ENCODE assay signal across 10 cellular contexts in the genomic region with DNA sequence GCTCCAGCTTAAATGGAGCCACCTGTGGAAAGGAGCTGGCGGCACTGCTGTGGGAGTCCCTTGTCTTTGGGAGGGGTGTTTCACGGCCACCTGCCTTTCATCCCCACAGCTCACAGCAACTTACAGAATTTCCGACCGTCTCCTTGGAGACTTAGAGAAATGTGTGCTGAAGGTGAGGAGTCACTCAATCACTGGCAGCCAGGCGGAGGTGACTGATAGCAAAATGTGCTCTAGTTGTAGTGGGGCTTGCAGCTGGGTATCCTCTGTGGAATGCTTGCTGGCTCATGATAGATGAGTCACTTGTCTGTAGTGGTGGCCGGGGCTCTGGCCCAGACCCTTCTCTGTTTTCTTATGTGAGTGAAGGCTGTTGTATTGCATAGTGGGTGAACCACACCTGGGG.
DNase-seq lines count a peak whose midpoint lies in the region; ATAC-seq and TF ChIP-seq lines count a peak whose summit lies in the region.
"Had no signal": no experiment of that assay in that cellular context is flagged by ENCODE, and none has a peak within 500 bp of the region (broad histone marks: within the 10 kb centered on the region; RNA-seq: fewer than 3 reads in every experiment).

No MANE protein-coding gene starts in this region.

- peaks cover 98% of the 10 kb centered on the region for H3K79me2 ChIP-seq in MM.1S (ENCODE audit: low read length)

- H3K27me3 ChIP-seq in RWPE2 (ENCODE audit: insufficient read depth, poor library complexity, severe bottlenecking) (no peaks in the 10 kb centered on the region), sigmoid colon (no peaks in the 10 kb centered on the region), MM.1S (replicated peaks; ENCODE audit: insufficient read depth, low read length) (no peaks in the 10 kb centered on the region)
- H3K27me3 ChIP-seq: gastroesophageal sphincter had no signal

- no peak overlapping the region for H2AFZ ChIP-seq in MM.1S (ENCODE audit: low read length)

- H3K4me3 ChIP-seq in HEK293 (ENCODE audit: low read depth, low read length) (no peak overlapping the region), RWPE2 (ENCODE audit: severe bottlenecking) (no peak overlapping the region), fibroblast of pulmonary artery (replicated peaks; ENCODE audit: low read depth, low read length) (no peak overlapping the region), sigmoid colon (no peak overlapping the region), MM.1S (ENCODE audit: low read length) (no peak overlapping the region)
- H3K4me3 ChIP-seq: gastroesophageal sphincter had no signal

- POLR2A ChIA-PET in HEK293 (lab: Yijun Ruan, JAX) = interaction anchor here (1.2 kb wide), 1 partner anchor 11 kb away, joined by 3 read pairs; no protein-coding TSS in a partner anchor

- DNase-seq in RWPE2 (ENCODE audit: low spot score) = peak; percentile 72
- DNase-seq in fibroblast of pulmonary artery (ENCODE audit: low read depth) = peak; percentile 55
- no peak for DNase-seq in sigmoid colon
- DNase-seq in activated CD4-positive, alpha-beta T cell treated with anti-CD3 and anti-CD28 coated beads for 48 hours = no peak
- DNase-seq in MM.1S = no peak
- no peak for DNase-seq in SKM-1 (lab: John Stamatoyannopoulos, UW; ENCODE audit: unreplicated experiment)
- DNase-seq: NCI-H1105, NCI-H774 had no signal

- no peak overlapping the region for H3K9ac ChIP-seq in MM.1S (ENCODE audit: low read length)

- no peak for TF ChIP-seq CTCF in HEK293 (tag by site-specific recombination; IDR thresholded peaks at IDR 0.05)
- no peak for TF ChIP-seq CTCF in RWPE2 (IDR thresholded peaks at IDR 0.05; ENCODE audit: poor library complexity, severe bottlenecking)
- TF ChIP-seq CTCF in fibroblast of pulmonary artery (IDR thresholded peaks at IDR 0.05; ENCODE audit: low read length, missing control alignments) = no peak
- no peak for TF ChIP-seq CTCF in sigmoid colon (IDR thresholded peaks at IDR 0.05)
- TF ChIP-seq CTCF in MM.1S (IDR thresholded peaks at IDR 0.05; ENCODE audit: low read length) = no peak

- H3K9me3 ChIP-seq in HEK293 (ENCODE audit: control insufficient read depth, insufficient read depth, low read depth, low read length) (no peaks in the 10 kb centered on the region), RWPE2 (ENCODE audit: severe bottlenecking) (no peaks in the 10 kb centered on the region), sigmoid colon (no peaks in the 10 kb centered on the region), MM.1S (replicated peaks; ENCODE audit: insufficient read depth, low read length) (no peaks in the 10 kb centered on the region)
- H3K9me3 ChIP-seq: gastroesophageal sphincter had no signal

- no peaks in the 10 kb centered on the region for H3K36me3 ChIP-seq in HEK293 (ENCODE audit: control insufficient read depth in 2 of 2, insufficient read depth in 1 of 2, low read length in 2 of 2)
- H3K36me3 ChIP-seq in RWPE2 (ENCODE audit: low read depth) = no peaks in the 10 kb centered on the region
- H3K36me3 ChIP-seq in sigmoid colon = no peaks in the 10 kb centered on the region
- no peaks in the 10 kb centered on the region for H3K36me3 ChIP-seq in MM.1S (replicated peaks; ENCODE audit: insufficient read depth, low read length)
- H3K36me3 ChIP-seq: gastroesophageal sphincter had no signal

- no peak overlapping the region for H3K4me2 ChIP-seq in MM.1S (ENCODE audit: low read depth, low read length)

- H4K20me1 ChIP-seq in MM.1S (ENCODE audit: insufficient read depth, low read length) = no peaks in the 10 kb centered on the region

- WGBS in sigmoid colon, 2 donors = 88 to 91% methylated on average over 6 of the region's 6 CpGs

- no peak for TF ChIP-seq EP300 in sigmoid colon (IDR thresholded peaks at IDR 0.05)

- TF ChIP-seq POLR2A in sigmoid colon (IDR thresholded peaks at IDR 0.05) = no peak

- H3K4me1 ChIP-seq in HEK293 (ENCODE audit: control insufficient read depth, insufficient read depth, low read length) = peaks cover 28% of the 10 kb centered on the region
- H3K4me1 ChIP-seq in RWPE2 (ENCODE audit: insufficient read depth, poor library complexity, severe bottlenecking) = peaks cover 58% of the 10 kb centered on the region
- peaks cover 0 to 65% (median 54%) of the 10 kb centered on the region in 4 donors for H3K4me1 ChIP-seq in sigmoid colon
- H3K4me1 ChIP-seq in MM.1S (ENCODE audit: low read length) = peaks cover 59% of the 10 kb centered on the region

- peaks cover 2% of the 10 kb centered on the region; the same call in 1 of the 2 replicates for H3F3A ChIP-seq in MM.1S (ENCODE audit: insufficient read depth, low read length)

- CTCF ChIA-PET in HEK293 (lab: Yijun Ruan, JAX) = no interaction called here

- H3K27ac ChIP-seq in HEK293 (ENCODE audit: extremely low read depth, low read depth, low read length) = no peak overlapping the region
- H3K27ac ChIP-seq in RWPE2 (ENCODE audit: poor library complexity, severe bottlenecking) = peak overlapping the region; percentile 85
- peak overlapping the region in 3 of 4 donors; percentile 4 to 65 (median 61) for H3K27ac ChIP-seq in sigmoid colon
- no peak overlapping the region for H3K27ac ChIP-seq in MM.1S (ENCODE audit: low read length)

- intact Hi-C loops in sigmoid colon (cut with DNase I) = loop anchor here (5.0 kb wide), 1 partner anchor 373 kb away; a partner anchor contains a TSS

- ATAC-seq in RWPE2 (ENCODE audit: low read depth) = peak; percentile 73
- ATAC-seq: gastroesophageal sphincter had no signal

- H3K9me2 ChIP-seq in MM.1S (replicated peaks; ENCODE audit: insufficient read depth, low read length) = no peaks in the 10 kb centered on the region

TF ChIP-seq in HEK293, 187 proteins besides CTCF, POLR2A, EP300 and RAD21:
- peak; percentile 84 for TF ChIP-seq SCRT2 (tag by site-specific recombination; IDR thresholded peaks at IDR 0.05)
- TF ChIP-seq, protein P1, sequence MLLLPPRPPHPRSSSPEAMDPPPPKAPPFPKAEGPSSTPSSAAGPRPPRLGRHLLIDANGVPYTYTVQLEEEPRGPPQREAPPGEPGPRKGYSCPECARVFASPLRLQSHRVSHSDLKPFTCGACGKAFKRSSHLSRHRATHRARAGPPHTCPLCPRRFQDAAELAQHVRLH (tag by site-specific recombination; IDR thresholded peaks at IDR 0.05) = no peak
- peak; percentile 44; the same call in 1 of the 2 replicates for TF ChIP-seq WT1 (tag by site-specific recombination; IDR thresholded peaks at IDR 0.05)
- TF ChIP-seq, protein P2, sequence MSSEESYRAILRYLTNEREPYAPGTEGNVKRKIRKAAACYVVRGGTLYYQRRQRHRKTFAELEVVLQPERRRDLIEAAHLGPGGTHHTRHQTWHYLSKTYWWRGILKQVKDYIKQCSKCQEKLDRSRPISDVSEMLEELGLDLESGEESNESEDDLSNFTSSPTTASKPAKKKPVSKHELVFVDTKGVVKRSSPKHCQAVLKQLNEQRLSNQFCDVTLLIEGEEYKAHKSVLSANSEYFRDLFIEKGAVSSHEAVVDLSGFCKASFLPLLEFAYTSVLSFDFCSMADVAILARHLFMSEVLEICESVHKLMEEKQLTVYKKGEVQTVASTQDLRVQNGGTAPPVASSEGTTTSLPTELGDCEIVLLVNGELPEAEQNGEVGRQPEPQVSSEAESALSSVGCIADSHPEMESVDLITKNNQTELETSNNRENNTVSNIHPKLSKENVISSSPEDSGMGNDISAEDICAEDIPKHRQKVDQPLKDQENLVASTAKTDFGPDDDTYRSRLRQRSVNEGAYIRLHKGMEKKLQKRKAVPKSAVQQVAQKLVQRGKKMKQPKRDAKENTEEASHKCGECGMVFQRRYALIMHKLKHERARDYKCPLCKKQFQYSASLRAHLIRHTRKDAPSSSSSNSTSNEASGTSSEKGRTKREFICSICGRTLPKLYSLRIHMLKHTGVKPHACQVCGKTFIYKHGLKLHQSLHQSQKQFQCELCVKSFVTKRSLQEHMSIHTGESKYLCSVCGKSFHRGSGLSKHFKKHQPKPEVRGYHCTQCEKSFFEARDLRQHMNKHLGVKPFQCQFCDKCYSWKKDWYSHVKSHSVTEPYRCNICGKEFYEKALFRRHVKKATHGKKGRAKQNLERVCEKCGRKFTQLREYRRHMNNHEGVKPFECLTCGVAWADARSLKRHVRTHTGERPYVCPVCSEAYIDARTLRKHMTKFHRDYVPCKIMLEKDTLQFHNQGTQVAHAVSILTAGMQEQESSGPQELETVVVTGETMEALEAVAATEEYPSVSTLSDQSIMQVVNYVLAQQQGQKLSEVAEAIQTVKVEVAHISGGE (tag by site-specific recombination; conservative IDR thresholded peaks at IDR 0.05; ENCODE audit: low read depth) = no peak
- TF ChIP-seq ZNF747 (tag by site-specific recombination; IDR thresholded peaks at IDR 0.05) = no peak
- 0 out of 2 replicates have a peak, but pooled peaks have one; percentile 20 for TF ChIP-seq SCRT1 (tag by site-specific recombination; IDR thresholded peaks at IDR 0.05; ENCODE audit: borderline replicate concordance)
- TF ChIP-seq FEZF1 (tag by site-specific recombination; IDR thresholded peaks at IDR 0.05) = no peak

Comparison
In these comparisons a context has a peak if more than half of its experiments do, and no peak if none do; other contexts are left out.
1. H3K27ac ChIP-seq: peak in RWPE2 (single experiment) and sigmoid colon (3 of 4); none in HEK293 (single experiment) and MM.1S (single experiment).
2. DNase-seq: peak in RWPE2 (single experiment) and fibroblast of pulmonary artery (single experiment); none in sigmoid colon (single experiment), activated CD4-positive, alpha-beta T cell treated with anti-CD3 and anti-CD28 coated beads for 48 hours (single experiment), MM.1S (single experiment) and SKM-1 (single experiment).